ENCODE assay signal across 1 cellular context in the genomic region with DNA sequence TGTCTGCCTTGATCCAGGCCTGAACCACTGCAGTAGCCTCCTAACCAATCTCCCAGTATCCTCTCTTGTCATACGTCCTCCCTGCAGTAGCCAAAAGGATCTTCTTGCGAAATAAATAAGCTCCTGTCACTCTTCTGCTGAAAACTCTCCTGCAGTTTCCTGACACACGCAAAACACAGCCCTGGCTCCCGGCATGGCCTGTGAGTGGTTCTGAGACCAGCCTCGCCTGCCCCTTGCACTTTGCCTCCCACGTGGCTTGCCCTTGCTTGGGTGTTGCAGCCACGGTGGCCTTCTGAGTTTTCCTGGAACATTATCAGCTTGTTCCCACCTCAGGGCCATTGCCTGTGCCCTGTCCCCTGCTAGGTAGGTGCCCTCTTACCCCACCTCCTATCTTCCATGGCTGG.
TF ChIP-seq lines count a peak whose summit lies in the region.

No MANE protein-coding gene starts in this region.

TF ChIP-seq in HepG2, 621 proteins besides CTCF, POLR2A, EP300 and RAD21 (continues in another document):
- peak; percentile 85 for TF ChIP-seq PBX2 (CRISPR knock-in tag; IDR thresholded peaks at IDR 0.05)
- peak; percentile 79; the same call in 1 of the 2 replicates for TF ChIP-seq MTA1 (CRISPR knock-in tag; IDR thresholded peaks at IDR 0.05; ENCODE audit: borderline replicate concordance)
- peak; percentile 50; the same call in 1 of the 2 replicates for TF ChIP-seq CBX5 (CRISPR knock-in tag; IDR thresholded peaks at IDR 0.05; ENCODE audit: borderline replicate concordance)
- no peak for TF ChIP-seq GABPA (IDR thresholded peaks at IDR 0.05; ENCODE audit: low read depth, low read length)
- TF ChIP-seq GABPA (CRISPR knock-in tag; IDR thresholded peaks at IDR 0.05; ENCODE audit: low read depth): peak; percentile 19; the same call in 1 of the 2 replicates
- TF ChIP-seq, protein P1, sequence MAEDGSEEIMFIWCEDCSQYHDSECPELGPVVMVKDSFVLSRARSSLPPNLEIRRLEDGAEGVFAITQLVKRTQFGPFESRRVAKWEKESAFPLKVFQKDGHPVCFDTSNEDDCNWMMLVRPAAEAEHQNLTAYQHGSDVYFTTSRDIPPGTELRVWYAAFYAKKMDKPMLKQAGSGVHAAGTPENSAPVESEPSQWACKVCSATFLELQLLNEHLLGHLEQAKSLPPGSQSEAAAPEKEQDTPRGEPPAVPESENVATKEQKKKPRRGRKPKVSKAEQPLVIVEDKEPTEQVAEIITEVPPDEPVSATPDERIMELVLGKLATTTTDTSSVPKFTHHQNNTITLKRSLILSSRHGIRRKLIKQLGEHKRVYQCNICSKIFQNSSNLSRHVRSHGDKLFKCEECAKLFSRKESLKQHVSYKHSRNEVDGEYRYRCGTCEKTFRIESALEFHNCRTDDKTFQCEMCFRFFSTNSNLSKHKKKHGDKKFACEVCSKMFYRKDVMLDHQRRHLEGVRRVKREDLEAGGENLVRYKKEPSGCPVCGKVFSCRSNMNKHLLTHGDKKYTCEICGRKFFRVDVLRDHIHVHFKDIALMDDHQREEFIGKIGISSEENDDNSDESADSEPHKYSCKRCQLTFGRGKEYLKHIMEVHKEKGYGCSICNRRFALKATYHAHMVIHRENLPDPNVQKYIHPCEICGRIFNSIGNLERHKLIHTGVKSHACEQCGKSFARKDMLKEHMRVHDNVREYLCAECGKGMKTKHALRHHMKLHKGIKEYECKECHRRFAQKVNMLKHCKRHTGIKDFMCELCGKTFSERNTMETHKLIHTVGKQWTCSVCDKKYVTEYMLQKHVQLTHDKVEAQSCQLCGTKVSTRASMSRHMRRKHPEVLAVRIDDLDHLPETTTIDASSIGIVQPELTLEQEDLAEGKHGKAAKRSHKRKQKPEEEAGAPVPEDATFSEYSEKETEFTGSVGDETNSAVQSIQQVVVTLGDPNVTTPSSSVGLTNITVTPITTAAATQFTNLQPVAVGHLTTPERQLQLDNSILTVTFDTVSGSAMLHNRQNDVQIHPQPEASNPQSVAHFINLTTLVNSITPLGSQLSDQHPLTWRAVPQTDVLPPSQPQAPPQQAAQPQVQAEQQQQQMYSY (CRISPR knock-in tag; IDR thresholded peaks at IDR 0.05): no peak
- TF ChIP-seq MAFF (IDR thresholded peaks at IDR 0.05; ENCODE audit: low read depth, low read length): 0 out of 2 replicates have a peak, but pooled peaks have one; percentile 21
- TF ChIP-seq EZH2 (conservative IDR thresholded peaks at IDR 0.05; ENCODE audit: low read depth, low read length): no peak
- no peak for TF ChIP-seq ZNF30 (CRISPR knock-in tag; IDR thresholded peaks at IDR 0.05)
- peak; percentile 37; the same call in 1 of the 2 replicates for TF ChIP-seq ZNF205 (CRISPR knock-in tag; IDR thresholded peaks at IDR 0.05)
- no peak for TF ChIP-seq NPAS2 (CRISPR knock-in tag; IDR thresholded peaks at IDR 0.05; ENCODE audit: borderline replicate concordance)
- TF ChIP-seq SRSF9 (IDR thresholded peaks at IDR 0.05; ENCODE audit: borderline replicate concordance, insufficient read depth, low read depth, low read length, poor library complexity, severe bottlenecking): no peak
- TF ChIP-seq ZNF687 (CRISPR knock-in tag; IDR thresholded peaks at IDR 0.05): peak; percentile 100
- no peak for TF ChIP-seq RBFOX2 (IDR thresholded peaks at IDR 0.05; ENCODE audit: low read depth, low read length)
- TF ChIP-seq NCOA5 (CRISPR knock-in tag; IDR thresholded peaks at IDR 0.05): no peak
- TF ChIP-seq ATF7 (IDR thresholded peaks at IDR 0.05): no peak
- no peak for TF ChIP-seq ATF7 (CRISPR knock-in tag; IDR thresholded peaks at IDR 0.05)
- no peak for TF ChIP-seq MTF1 (CRISPR knock-in tag; IDR thresholded peaks at IDR 0.05)
- peak; percentile 24; the same call in 1 of the 2 replicates for TF ChIP-seq ZNF710 (CRISPR knock-in tag; IDR thresholded peaks at IDR 0.05; ENCODE audit: borderline replicate concordance)
- no peak for TF ChIP-seq SRSF4 (IDR thresholded peaks at IDR 0.05; ENCODE audit: low read depth, low read length, poor library complexity, severe bottlenecking)
- TF ChIP-seq, protein P2, sequence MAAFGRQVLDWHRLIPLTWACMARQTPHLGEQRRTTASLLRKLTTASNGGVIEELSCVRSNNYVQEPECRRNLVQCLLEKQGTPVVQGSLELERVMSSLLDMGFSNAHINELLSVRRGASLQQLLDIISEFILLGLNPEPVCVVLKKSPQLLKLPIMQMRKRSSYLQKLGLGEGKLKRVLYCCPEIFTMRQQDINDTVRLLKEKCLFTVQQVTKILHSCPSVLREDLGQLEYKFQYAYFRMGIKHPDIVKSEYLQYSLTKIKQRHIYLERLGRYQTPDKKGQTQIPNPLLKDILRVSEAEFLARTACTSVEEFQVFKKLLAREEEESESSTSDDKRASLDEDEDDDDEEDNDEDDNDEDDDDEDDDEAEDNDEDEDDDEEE (CRISPR knock-in tag; IDR thresholded peaks at IDR 0.05): peak; percentile 86
- TF ChIP-seq ZNF577 (CRISPR knock-in tag; IDR thresholded peaks at IDR 0.05; ENCODE audit: borderline replicate concordance, low read depth): no peak
- TF ChIP-seq ZNF207 (IDR thresholded peaks at IDR 0.05; ENCODE audit: borderline replicate concordance): no peak
- no peak for TF ChIP-seq SATB2 (CRISPR knock-in tag; IDR thresholded peaks at IDR 0.05)
- peak; percentile 60 for TF ChIP-seq ZNF770 (CRISPR knock-in tag; IDR thresholded peaks at IDR 0.05)
- TF ChIP-seq, protein P3, sequence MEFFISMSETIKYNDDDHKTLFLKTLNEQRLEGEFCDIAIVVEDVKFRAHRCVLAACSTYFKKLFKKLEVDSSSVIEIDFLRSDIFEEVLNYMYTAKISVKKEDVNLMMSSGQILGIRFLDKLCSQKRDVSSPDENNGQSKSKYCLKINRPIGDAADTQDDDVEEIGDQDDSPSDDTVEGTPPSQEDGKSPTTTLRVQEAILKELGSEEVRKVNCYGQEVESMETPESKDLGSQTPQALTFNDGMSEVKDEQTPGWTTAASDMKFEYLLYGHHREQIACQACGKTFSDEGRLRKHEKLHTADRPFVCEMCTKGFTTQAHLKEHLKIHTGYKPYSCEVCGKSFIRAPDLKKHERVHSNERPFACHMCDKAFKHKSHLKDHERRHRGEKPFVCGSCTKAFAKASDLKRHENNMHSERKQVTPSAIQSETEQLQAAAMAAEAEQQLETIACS (CRISPR knock-in tag; IDR thresholded peaks at IDR 0.05): no peak
- peak; percentile 82 for TF ChIP-seq MXD1 (CRISPR knock-in tag; IDR thresholded peaks at IDR 0.05)
- no peak for TF ChIP-seq SNAI1 (CRISPR knock-in tag; IDR thresholded peaks at IDR 0.05; ENCODE audit: borderline replicate concordance)
- TF ChIP-seq, protein P4, sequence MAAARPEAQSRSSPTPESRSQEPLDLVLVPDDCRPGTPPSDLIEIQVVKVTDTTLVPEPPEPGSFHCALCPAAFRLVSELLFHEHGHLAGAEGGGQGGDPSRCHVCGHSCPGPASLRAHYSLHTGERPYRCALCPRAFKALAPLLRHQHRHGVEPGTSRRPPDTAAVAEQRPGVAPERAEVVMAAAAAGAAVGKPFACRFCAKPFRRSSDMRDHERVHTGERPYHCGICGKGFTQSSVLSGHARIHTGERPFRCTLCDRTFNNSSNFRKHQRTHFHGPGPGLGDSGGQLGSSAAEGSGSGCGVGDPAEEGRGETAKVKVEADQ (CRISPR knock-in tag; IDR thresholded peaks at IDR 0.05; ENCODE audit: borderline replicate concordance): peak; percentile 60; the same call in 1 of the 2 replicates
- no peak for TF ChIP-seq NFKBIZ (CRISPR knock-in tag; IDR thresholded peaks at IDR 0.05)
- TF ChIP-seq ZNF33B (CRISPR knock-in tag; IDR thresholded peaks at IDR 0.05): no peak
- TF ChIP-seq, protein P5, sequence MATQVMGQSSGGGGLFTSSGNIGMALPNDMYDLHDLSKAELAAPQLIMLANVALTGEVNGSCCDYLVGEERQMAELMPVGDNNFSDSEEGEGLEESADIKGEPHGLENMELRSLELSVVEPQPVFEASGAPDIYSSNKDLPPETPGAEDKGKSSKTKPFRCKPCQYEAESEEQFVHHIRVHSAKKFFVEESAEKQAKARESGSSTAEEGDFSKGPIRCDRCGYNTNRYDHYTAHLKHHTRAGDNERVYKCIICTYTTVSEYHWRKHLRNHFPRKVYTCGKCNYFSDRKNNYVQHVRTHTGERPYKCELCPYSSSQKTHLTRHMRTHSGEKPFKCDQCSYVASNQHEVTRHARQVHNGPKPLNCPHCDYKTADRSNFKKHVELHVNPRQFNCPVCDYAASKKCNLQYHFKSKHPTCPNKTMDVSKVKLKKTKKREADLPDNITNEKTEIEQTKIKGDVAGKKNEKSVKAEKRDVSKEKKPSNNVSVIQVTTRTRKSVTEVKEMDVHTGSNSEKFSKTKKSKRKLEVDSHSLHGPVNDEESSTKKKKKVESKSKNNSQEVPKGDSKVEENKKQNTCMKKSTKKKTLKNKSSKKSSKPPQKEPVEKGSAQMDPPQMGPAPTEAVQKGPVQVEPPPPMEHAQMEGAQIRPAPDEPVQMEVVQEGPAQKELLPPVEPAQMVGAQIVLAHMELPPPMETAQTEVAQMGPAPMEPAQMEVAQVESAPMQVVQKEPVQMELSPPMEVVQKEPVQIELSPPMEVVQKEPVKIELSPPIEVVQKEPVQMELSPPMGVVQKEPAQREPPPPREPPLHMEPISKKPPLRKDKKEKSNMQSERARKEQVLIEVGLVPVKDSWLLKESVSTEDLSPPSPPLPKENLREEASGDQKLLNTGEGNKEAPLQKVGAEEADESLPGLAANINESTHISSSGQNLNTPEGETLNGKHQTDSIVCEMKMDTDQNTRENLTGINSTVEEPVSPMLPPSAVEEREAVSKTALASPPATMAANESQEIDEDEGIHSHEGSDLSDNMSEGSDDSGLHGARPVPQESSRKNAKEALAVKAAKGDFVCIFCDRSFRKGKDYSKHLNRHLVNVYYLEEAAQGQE (IDR thresholded peaks at IDR 0.05; ENCODE audit: borderline replicate concordance in 1 of 2, low read depth in 1 of 2, low read length in 2 of 2): no peak
- TF ChIP-seq ZNF264 (CRISPR knock-in tag; IDR thresholded peaks at IDR 0.05): 0 out of 2 replicates have a peak, but pooled peaks have one; percentile 50
- TF ChIP-seq ZNF562 (CRISPR knock-in tag; IDR thresholded peaks at IDR 0.05; ENCODE audit: borderline replicate concordance): no peak
- TF ChIP-seq JUNB (CRISPR knock-in tag; IDR thresholded peaks at IDR 0.05; ENCODE audit: borderline replicate concordance): no peak
